Comparison of ENCODE assay signal across 8 cellular contexts in genomic region chr1:160726498-160727391, GRCh38. TPM values are rescaled to one million over a fixed set of nuclear protein-coding genes. Genes with fewer than 3 reads are reported as not detected.
A peak's percentile ranks its signal among the peaks of the same experiment; 100 is the strongest.
DNase-seq lines count a peak whose midpoint lies in the region; ATAC-seq and TF ChIP-seq lines count a peak whose summit lies in the region.

No MANE protein-coding gene starts in this region.

- ATAC-seq in GM18873 (IDR thresholded peaks at IDR 0.05; ENCODE audit: low FRiP score, unreplicated experiment) (peak; percentile 51), HG03520 (IDR thresholded peaks at IDR 0.05; ENCODE audit: unreplicated experiment) (peak; percentile 52)

- H3K4me3 ChIP-seq in BLaER1 treated with 17β-estradiol and CSF1 and Interleukin-3, amounts not matched to agents 10 nM and 100 nM, result no peak overlapping the region

- H3K9me3 ChIP-seq in BLaER1 treated with 17β-estradiol and CSF1 and Interleukin-3, amounts not matched to agents 10 nM and 100 nM (replicated peaks in 1 of 11), result peaks cover 0 to 4% (median 0%) of the 10 kb centered on the region in 11 experiments; a peak in 2 of 22 replicates

- peak overlapping the region in 1 of 11 experiments; percentile 20; a peak in 1 of 22 replicates for H3K9ac ChIP-seq in BLaER1 treated with 17β-estradiol and CSF1 and Interleukin-3, amounts not matched to agents 10 nM and 100 nM

- H3K27me3 Mint-ChIP-seq in activated CD4-positive, alpha-beta memory T cell treated with anti-CD3 and anti-CD28 coated beads for 36 hours, result no peaks in the 10 kb centered on the region

- H3K36me3 ChIP-seq in BLaER1 treated with 17β-estradiol and CSF1 and Interleukin-3, amounts not matched to agents 10 nM and 100 nM, result no peaks in the 10 kb centered on the region

- DNase-seq in NCI-H748 treated with DMSO at 0.1 percent for 48 hours (lab: John Stamatoyannopoulos, UW) (peak; percentile 21), erythroblast (lab: John Stamatoyannopoulos, UW) (peak; percentile 79 to 81), mucosa of gallbladder (ENCODE audit: low spot score) (peak; percentile 57), superior temporal gyrus (ENCODE audit: extremely low spot score) (peak; percentile 90)
- peak; percentile 72 for DNase-seq in activated CD4-positive, alpha-beta memory T cell treated with anti-CD3 and anti-CD28 coated beads for 36 hours

- no peak overlapping the region for H3K4me3 Mint-ChIP-seq in activated CD4-positive, alpha-beta memory T cell treated with anti-CD3 and anti-CD28 coated beads for 36 hours

- H3K4me1 Mint-ChIP-seq in activated CD4-positive, alpha-beta memory T cell treated with anti-CD3 and anti-CD28 coated beads for 36 hours (ENCODE audit: low read depth), result peaks cover 24% of the 10 kb centered on the region

- TF ChIP-seq POLR2A in erythroblast (IDR thresholded peaks at IDR 0.05; ENCODE audit: low read length), result no peak

- peaks cover 35 to 57% (median 42%) of the 10 kb centered on the region in 10 experiments for H3K4me1 ChIP-seq in BLaER1 treated with 17β-estradiol and CSF1 and Interleukin-3, amounts not matched to agents 10 nM and 100 nM

- CTCF ChIA-PET in activated CD4-positive, alpha-beta memory T cell treated with anti-CD3 and anti-CD28 coated beads for 36 hours (lab: Charles Lee), result interaction anchor here (0.6 to 10.2 kb wide), 36 partner anchors 11 to 371 kb away, joined by 3 to 205 read pairs (median 4); partner anchors contain the start of genes CD48, ITLN2, KLHDC9 and LY9

- intact Hi-C loops in activated CD4-positive, alpha-beta memory T cell treated with anti-CD3 and anti-CD28 coated beads for 36 hours (cut with micrococcal nuclease), result loop anchor here (1.0 to 5.0 kb wide), 8 partner anchors 18 to 224 kb away; no protein-coding TSS in a partner anchor

- H3K4me2 ChIP-seq in BLaER1 treated with 17β-estradiol and CSF1 and Interleukin-3, amounts not matched to agents 10 nM and 100 nM, result peak overlapping the region in 10 of 11 experiments; percentile 1 to 66 (median 29); a peak in 16 of 22 replicates

- H4K20me1 ChIP-seq in BLaER1 treated with 17β-estradiol and CSF1 and Interleukin-3, amounts not matched to agents 10 nM and 100 nM, result no peaks in the 10 kb centered on the region

- no peaks in the 10 kb centered on the region for H3K9me3 Mint-ChIP-seq in activated CD4-positive, alpha-beta memory T cell treated with anti-CD3 and anti-CD28 coated beads for 36 hours

- H3K27ac ChIP-seq in BLaER1 treated with 17β-estradiol and CSF1 and Interleukin-3, amounts not matched to agents 10 nM and 100 nM, result peak overlapping the region in 2 of 11 experiments; percentile 7 to 46; a peak in 3 of 22 replicates

- H3K27me3 ChIP-seq in BLaER1 treated with 17β-estradiol and CSF1 and Interleukin-3, amounts not matched to agents 10 nM and 100 nM, result no peaks in the 10 kb centered on the region

- no peak overlapping the region for H3K27ac Mint-ChIP-seq in activated CD4-positive, alpha-beta memory T cell treated with anti-CD3 and anti-CD28 coated beads for 36 hours

- no peaks in the 10 kb centered on the region for H3K36me3 Mint-ChIP-seq in activated CD4-positive, alpha-beta memory T cell treated with anti-CD3 and anti-CD28 coated beads for 36 hours

- POLR2A ChIA-PET in activated CD4-positive, alpha-beta memory T cell treated with anti-CD3 and anti-CD28 coated beads for 36 hours (lab: Charles Lee), result interaction anchor here (1.6 to 1.9 kb wide), 2 partner anchors 41 to 47 kb away, joined by 3 to 5 read pairs; no protein-coding TSS in a partner anchor

RNA-seq across cellular contexts. Expression of gene SLAMF7, which starts 12.3 kb away (rescaled TPM):
- 10 to 100 TPM; 11.4 to 15.9 TPM for total RNA-seq in activated CD4-positive, alpha-beta memory T cell treated with anti-CD3 and anti-CD28 coated beads for 36 hours
- total RNA-seq in mucosa of gallbladder, result 2.7 TPM

RNA-seq across cellular contexts. Expression of gene CD48, which starts 15.1 kb away (rescaled TPM):
- total RNA-seq in activated CD4-positive, alpha-beta memory T cell treated with anti-CD3 and anti-CD28 coated beads for 36 hours, result 100 to 1,000 TPM; 190 to 194 TPM
- 15.0 TPM for total RNA-seq in mucosa of gallbladder

Comparison
In these comparisons a context has a peak if more than half of its experiments do, and no peak if none do; other contexts are left out.
1. DNase-seq: peak in every context shown above with its lines; median percentile 90 in superior temporal gyrus; 80 in erythroblast; 72 in activated CD4-positive, alpha-beta memory T cell treated with anti-CD3 and anti-CD28 coated beads for 36 hours; 57 in mucosa of gallbladder; 21 in NCI-H748 treated with DMSO at 0.1 percent for 48 hours.
2. RNA of gene CD48, which starts 15.1 kb away (total RNA-seq): 190 to 194 TPM in activated CD4-positive, alpha-beta memory T cell treated with anti-CD3 and anti-CD28 coated beads for 36 hours; 15.0 TPM in mucosa of gallbladder (single experiment); every median in the first group is over 10 times any median in the second.